In genomic region chr21:46661211-46661625, GRCh38 we compare ENCODE assay signal across 9 cellular contexts. TPM values are rescaled to one million over a fixed set of nuclear protein-coding genes. Genes with fewer than 3 reads are reported as not detected.
A peak's percentile ranks its signal among the peaks of the same experiment; 100 is the strongest.
DNase-seq lines count a peak whose midpoint lies in the region; ATAC-seq and TF ChIP-seq lines count a peak whose summit lies in the region.
"Had no signal": no experiment of that assay in that cellular context is flagged by ENCODE, and none has a peak within 500 bp of the region (broad histone marks: within the 10 kb centered on the region; RNA-seq: fewer than 3 reads in every experiment).

No MANE protein-coding gene starts in this region.

- no peaks in the 10 kb centered on the region for H3K4me1 ChIP-seq in GM23338 (ENCODE audit: insufficient read depth)

- no peaks in the 10 kb centered on the region for H3K36me3 ChIP-seq in GM23338 (ENCODE audit: insufficient read depth)

- TF ChIP-seq CTCF in GM23338 (conservative IDR thresholded peaks at IDR 0.05; ENCODE audit: low read depth in 2 of 2), result peak; percentile 83 to 94
- TF ChIP-seq CTCF in nephron (IDR thresholded peaks at IDR 0.05; ENCODE audit: unreplicated experiment in 3 of 3), result peak; percentile 73 to 88 (median 86)

- peaks cover 4% of the 10 kb centered on the region; the same call in 1 of the 2 replicates for H4K20me1 ChIP-seq in GM23338 (replicated peaks; ENCODE audit: insufficient read depth)

- no peaks in the 10 kb centered on the region for H3K27me3 ChIP-seq in GM23338 (ENCODE audit: insufficient read depth)

- H3K4me3 Mint-ChIP-seq in GM23338 (peak overlapping the region; percentile 57; the same call in 2 of the 3 replicates), nephron (peak overlapping the region in 2 of 3 experiments; percentile 59 to 61)
- H3K4me3 Mint-ChIP-seq in activated T-cell treated with anti-CD3 and anti-CD28 coated beads, Interleukin-2, amount 50 U/mL, for 72 hours, result peak overlapping the region; percentile 49 to 63

- no peaks in the 10 kb centered on the region for H3F3A ChIP-seq in GM23338 (replicated peaks; ENCODE audit: low read depth)

- H3K4me3 ChIP-seq in GM23338, result peak overlapping the region; percentile 56

- peaks cover 9% of the 10 kb centered on the region for H3K36me3 Mint-ChIP-seq in GM23338 (ENCODE audit: low read depth)
- H3K36me3 Mint-ChIP-seq in activated T-cell treated with anti-CD3 and anti-CD28 coated beads, Interleukin-2, amount 50 U/mL, for 72 hours (ENCODE audit: insufficient read depth in 2 of 2), result peaks cover 7 to 16% of the 10 kb centered on the region in 2 donors
- H3K36me3 Mint-ChIP-seq in nephron (ENCODE audit: low read depth), result peaks cover 69% of the 10 kb centered on the region

- H3K27ac Mint-ChIP-seq in GM23338 (no peak overlapping the region), nephron (peak overlapping the region in 1 of 3 experiments; percentile 38)
- H3K27ac Mint-ChIP-seq in activated T-cell treated with anti-CD3 and anti-CD28 coated beads, Interleukin-2, amount 50 U/mL, for 72 hours, result no peak overlapping the region

- H3K4me1 Mint-ChIP-seq in GM23338, result 0 out of 3 replicates have a peak, but pooled peaks cover 2% of the 10 kb centered on the region
- peaks cover 21% of the 10 kb centered on the region for H3K4me1 Mint-ChIP-seq in activated T-cell treated with anti-CD3 and anti-CD28 coated beads, Interleukin-2, amount 50 U/mL, for 72 hours (ENCODE audit: low read depth)
- H3K4me1 Mint-ChIP-seq in nephron, result peaks cover 5% of the 10 kb centered on the region

- H3K9me2 ChIP-seq in GM23338 (ENCODE audit: insufficient read depth), result no peaks in the 10 kb centered on the region

- no peaks in the 10 kb centered on the region for H3K79me2 ChIP-seq in GM23338 (replicated peaks; ENCODE audit: insufficient read depth)

- H2AFZ ChIP-seq in GM23338, result peak overlapping the region; percentile 60; the same call in 1 of the 2 replicates

- peaks cover 1% of the 10 kb centered on the region; the same call in 1 of the 3 replicates for H3K9me3 Mint-ChIP-seq in GM23338
- peaks cover 0 to 1% of the 10 kb centered on the region in 2 donors for H3K9me3 Mint-ChIP-seq in activated T-cell treated with anti-CD3 and anti-CD28 coated beads, Interleukin-2, amount 50 U/mL, for 72 hours
- peaks cover 12% of the 10 kb centered on the region for H3K9me3 Mint-ChIP-seq in nephron

- DNase-seq in AG08396 (ENCODE audit: low spot score), result peak; percentile 95
- peak; percentile 89 for DNase-seq in GM23338 (ENCODE audit: low spot score)
- peak; percentile 47 to 60 for DNase-seq in activated T-cell treated with anti-CD3 and anti-CD28 coated beads, Interleukin-2, amount 50 U/mL, for 72 hours
- DNase-seq in fibroblast of peridontal ligament (ENCODE audit: extremely low read depth), result peak; percentile 89
- DNase-seq in DMS153 (lab: John Stamatoyannopoulos, UW), result no peak

- ATAC-seq in GM23338, result peak; percentile 94
- ATAC-seq in activated T-cell treated with anti-CD3 and anti-CD28 coated beads, Interleukin-2, amount 50 U/mL, for 72 hours (replicated peaks in 1 of 2), result peak; percentile 32 to 48
- no peak for ATAC-seq in GM18873 (IDR thresholded peaks at IDR 0.05; ENCODE audit: low FRiP score, unreplicated experiment)
- no peak for ATAC-seq in GM21381 (IDR thresholded peaks at IDR 0.05; ENCODE audit: unreplicated experiment)

- no peak overlapping the region for H3K27ac ChIP-seq in GM23338 (ENCODE audit: low read depth)

- H3K4me2 ChIP-seq in GM23338, result peak overlapping the region; percentile 80

- peaks cover 4% of the 10 kb centered on the region for H3K27me3 Mint-ChIP-seq in GM23338 (ENCODE audit: insufficient read depth, low read depth, poor library complexity)
- no peaks in the 10 kb centered on the region for H3K27me3 Mint-ChIP-seq in activated T-cell treated with anti-CD3 and anti-CD28 coated beads, Interleukin-2, amount 50 U/mL, for 72 hours (ENCODE audit: low read depth)
- no peaks in the 10 kb centered on the region for H3K27me3 Mint-ChIP-seq in nephron (ENCODE audit: low read depth)

TF ChIP-seq in GM23338, 12 proteins besides CTCF, POLR2A, EP300 and RAD21 (continues in another document):
- TF ChIP-seq CREB1 (CRISPR knock-in tag; IDR thresholded peaks at IDR 0.05; ENCODE audit: low read depth) (peak; percentile 12; the same call in 1 of the 2 replicates), ZNF114 (CRISPR knock-in tag; IDR thresholded peaks at IDR 0.05) (no peak), REST (IDR thresholded peaks at IDR 0.05; ENCODE audit: unreplicated experiment) (no peak)

RNA-seq across cellular contexts. Expression of gene PRMT2, which starts 25.7 kb away (rescaled TPM):
- 56.9 and 65.1 TPM in 2 replicates for total RNA-seq in GM23338 (2014; rRNA removed; shearing (Covaris generic))
- polyA plus RNA-seq in GM23338 (2016; fragmentation: Nextera tagmentation; extraction: Ambion mirVana), result 43.2 and 51.9 TPM in 2 replicates
- 10 to 100 TPM; 81.3 to 95.1 TPM for total RNA-seq in activated T-cell treated with anti-CD3 and anti-CD28 coated beads, Interleukin-2, amount 50 U/mL, for 72 hours

RNA-seq across cellular contexts. Expression of gene S100B, which starts 56.3 kb away (rescaled TPM):
- 0.23 and 1.5 TPM in 2 replicates for total RNA-seq in GM23338 (2014; rRNA removed; shearing (Covaris generic))
- polyA plus RNA-seq in GM23338 (2016; fragmentation: Nextera tagmentation; extraction: Ambion mirVana), result 0.96 and 0.97 TPM in 2 replicates
- under 1 TPM in 1 of 2 donors, not detected in 1; 0.72 TPM for total RNA-seq in activated T-cell treated with anti-CD3 and anti-CD28 coated beads, Interleukin-2, amount 50 U/mL, for 72 hours
- total RNA-seq: glomerular endothelial cell had no signal

Comparison
In these comparisons a context has a peak if more than half of its experiments do, and no peak if none do; other contexts are left out.
1. ATAC-seq: peak in GM23338 (single experiment) and activated T-cell treated with anti-CD3 and anti-CD28 coated beads, Interleukin-2, amount 50 U/mL, for 72 hours (2 of 2); none in GM18873 (single experiment) and GM21381 (single experiment).
2. Peak in every context shown above with its lines, with median percentiles within 50 percentile points of each other: H3K4me3 Mint-ChIP-seq.